9 cellular contexts compared by ENCODE assay signal in genomic region chr12:96197503-96198272, GRCh38. TPM values are rescaled to one million over a fixed set of nuclear protein-coding genes. Genes with fewer than 3 reads are reported as not detected.
A peak's percentile ranks its signal among the peaks of the same experiment; 100 is the strongest.
DNase-seq lines count a peak whose midpoint lies in the region; ATAC-seq and TF ChIP-seq lines count a peak whose summit lies in the region.
"Had no signal": no experiment of that assay in that cellular context is flagged by ENCODE, and none has a peak within 500 bp of the region (broad histone marks: within the 10 kb centered on the region; RNA-seq: fewer than 3 reads in every experiment).

No MANE protein-coding gene starts in this region.

- ATAC-seq in HG03571 (IDR thresholded peaks at IDR 0.05; ENCODE audit: unreplicated experiment) (no peak), GM21528 (IDR thresholded peaks at IDR 0.05; ENCODE audit: low FRiP score, unreplicated experiment) (no peak)

- H3K4me2 ChIP-seq in smooth muscle cell, result peak overlapping the region; percentile 89

- H3K36me3 ChIP-seq in SJSA1, result no peaks in the 10 kb centered on the region
- no peaks in the 10 kb centered on the region for H3K36me3 ChIP-seq in smooth muscle cell (ENCODE audit: low read depth)

- peaks cover 39% of the 10 kb centered on the region for H3K4me1 ChIP-seq in SJSA1 (replicated peaks)
- H3K4me1 ChIP-seq in smooth muscle cell (ENCODE audit: low read depth), result peaks cover 27% of the 10 kb centered on the region

- H3F3A ChIP-seq in smooth muscle cell (ENCODE audit: low read depth), result peaks cover 37% of the 10 kb centered on the region

- H3K9me3 ChIP-seq in SJSA1 (replicated peaks) (no peaks in the 10 kb centered on the region), smooth muscle cell (replicated peaks; ENCODE audit: low read depth) (no peaks in the 10 kb centered on the region)

- H3K9ac ChIP-seq in smooth muscle cell (ENCODE audit: low read depth), result peak overlapping the region; percentile 97

- DNase-seq in GM04504 (ENCODE audit: low read depth), result peak; percentile 96
- peak in 1 of 2 experiments; percentile 84 for DNase-seq in SJSA1 (ENCODE audit: low read depth in 1 of 2, low spot score in 2 of 2)
- DNase-seq in fibroblast of the aortic adventitia (ENCODE audit: low read depth), result peak; percentile 95
- no peak for DNase-seq in smooth muscle cell (lab: John Stamatoyannopoulos, UW; ENCODE audit: unreplicated experiment)
- DNase-seq in effector CD8-positive, alpha-beta T cell (lab: John Stamatoyannopoulos, UW), result no peak
- DNase-seq in NCI-H1048 (lab: John Stamatoyannopoulos, UW), result no peak
- DNase-seq: SHP77 treated with DMSO at 0.1 percent for 48 hours had no signal

- H3K27me3 ChIP-seq in SJSA1 (replicated peaks) (no peaks in the 10 kb centered on the region), smooth muscle cell (ENCODE audit: low read depth) (no peaks in the 10 kb centered on the region)

- peaks cover 39% of the 10 kb centered on the region for H4K20me1 ChIP-seq in smooth muscle cell (ENCODE audit: low read depth)

- H3K79me2 ChIP-seq in smooth muscle cell (ENCODE audit: low read depth), result peaks cover 63% of the 10 kb centered on the region

- H2AFZ ChIP-seq in smooth muscle cell (ENCODE audit: low read depth), result no peak overlapping the region

- TF ChIP-seq CTCF in fibroblast of the aortic adventitia (IDR thresholded peaks at IDR 0.05; ENCODE audit: insufficient read depth, low read length) (no peak), smooth muscle cell (IDR thresholded peaks at IDR 0.05; ENCODE audit: borderline replicate concordance, insufficient read depth, poor library complexity, severe bottlenecking) (no peak)

- H3K27ac ChIP-seq in SJSA1 (peak overlapping the region; percentile 86), smooth muscle cell (ENCODE audit: low read depth) (peak overlapping the region; percentile 99)

- 30% methylated on average over 3 of the region's 3 CpGs for WGBS in smooth muscle cell (ENCODE audit: low lambda C conversion rate)

- H3K4me3 ChIP-seq in SJSA1 (no peak overlapping the region), fibroblast of the aortic adventitia (ENCODE audit: low read depth, low read length) (no peak overlapping the region), smooth muscle cell (no peak overlapping the region)

RNA-seq across cellular contexts. Expression of gene ELK3, which starts 3.5 kb away (rescaled TPM):
- total RNA-seq in SJSA1 (2014; rRNA removed; shearing (Covaris generic)), result 19.0 and 20.6 TPM in 2 replicates
- 18.6 and 75.0 TPM in 2 replicates for total RNA-seq in fibroblast of the aortic adventitia (ENCODE audit: low replicate concordance)
- total RNA-seq in smooth muscle cell, result 44.3 and 45.6 TPM in 2 replicates
- polyA plus RNA-seq in smooth muscle cell, result 36.8 and 43.1 TPM in 2 replicates

Comparison
In these comparisons a context has a peak if more than half of its experiments do, and no peak if none do; other contexts are left out.
1. DNase-seq: peak in GM04504 (single experiment) and fibroblast of the aortic adventitia (single experiment); none in smooth muscle cell (single experiment), effector CD8-positive, alpha-beta T cell (single experiment) and NCI-H1048 (single experiment).